In the genomic region with DNA sequence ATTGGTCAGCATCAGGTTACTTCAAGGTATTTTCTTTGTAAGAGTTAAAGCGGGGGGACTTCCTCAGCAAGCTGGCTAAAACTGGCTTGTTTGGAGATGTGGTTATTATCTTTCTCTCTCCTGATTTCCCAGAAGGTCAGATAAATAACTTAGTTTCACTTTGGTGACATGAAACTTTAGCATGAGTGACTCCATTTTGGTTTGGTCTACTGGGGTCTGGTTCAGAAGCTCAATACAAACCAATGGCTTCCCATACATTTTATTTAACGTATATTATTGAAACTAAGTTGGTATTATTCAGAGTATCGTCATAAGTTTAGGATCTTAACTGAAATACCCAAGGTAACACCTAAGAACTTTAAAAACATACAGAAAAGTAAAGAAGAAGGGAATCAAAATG, we compare ENCODE assay signal across 34 cellular contexts.
"Had no signal": no experiment of that assay in that cellular context is flagged by ENCODE, and none has a peak within 500 bp of the region (broad histone marks: within the 10 kb centered on the region; RNA-seq: fewer than 3 reads in every experiment).

No MANE protein-coding gene starts in this region.

- H3K36me3 ChIP-seq: adrenal gland, ascending aorta, breast epithelium, cardiac muscle cell, WERI-Rb-1 had no signal

- H3K4me1 ChIP-seq: adrenal gland, ascending aorta, breast epithelium had no signal

- H3K27me3 Mint-ChIP-seq: activated naive CD4-positive, alpha-beta T cell treated with anti-CD3 and anti-CD28 coated beads, Interleukin-2, amount 50 U/mL, for 24 hours; activated T-helper 17 cell treated with anti-CD3 and anti-CD28 coated beads, Interleukin-2, amount 50 U/mL, for 72 hours; central memory CD8-positive, alpha-beta T cell; dendritic cell treated with granulocyte-macrophage colony-stimulating factor and Interleukin-4, amounts not matched to agents 40 ng/mL and 50 ng/mL, for 4 days had no signal

- H3K27ac ChIP-seq: adrenal gland, ascending aorta, breast epithelium, cardiac muscle cell, coronary artery, dorsolateral prefrontal cortex, WERI-Rb-1 had no signal

- H3K4me3 ChIP-seq: adrenal gland, ascending aorta, breast epithelium, cardiac muscle cell, coronary artery, dorsolateral prefrontal cortex had no signal

- DNase-seq: activated B cell treated with CpG ODN at 0.5 μM for 24 hours; activated CD4-positive, alpha-beta T cell treated with anti-CD3 and anti-CD28 coated beads for 48 hours; activated CD4-positive, alpha-beta T cell treated with anti-CD3 and anti-CD28 coated beads, Interleukin-2, amount 50 U/mL, for 1 hour; activated CD4-positive, alpha-beta T cell treated with anti-CD3 and anti-CD28 coated beads, Interleukin-2, amount 50 U/mL, for 48 hours; activated CD8-positive, alpha-beta memory T cell treated with anti-CD3 and anti-CD28 coated beads for 24 hours; activated CD8-positive, alpha-beta T cell treated with anti-CD3 and anti-CD28 coated beads for 36 hours; activated effector memory CD4-positive, alpha-beta T cell treated with Interleukin-2 at 50 U/mL for 16 hours; activated gamma-delta T cell treated with Interleukin-2 at 50 U/mL for 16 hours; activated naive CD4-positive, alpha-beta T cell treated with Interleukin-2 at 50 U/mL for 16 hours; activated naive CD8-positive, alpha-beta T cell treated with anti-CD3 and anti-CD28 coated beads for 36 hours; activated naive CD8-positive, alpha-beta T cell treated with anti-CD3 and anti-CD28 coated beads, Interleukin-2, amount 50 U/mL, for 24 hours; activated T-cell treated with anti-CD3 and anti-CD28 coated beads, Interleukin-2, amount 50 U/mL, for 4 hours; adrenal gland; amygdala; dorsolateral prefrontal cortex; effector memory CD4-positive, alpha-beta T cell; endodermal cell; foreskin fibroblast; T-cell; T1000; WERI-Rb-1 had no signal

- H3K4me3 Mint-ChIP-seq: activated B cell treated with CpG ODN at 0.5 μM for 24 hours; activated CD8-positive, alpha-beta T cell treated with anti-CD3 and anti-CD28 coated beads for 36 hours; activated naive CD4-positive, alpha-beta T cell treated with anti-CD3 and anti-CD28 coated beads, Interleukin-2, amount 50 U/mL, for 24 hours; activated naive CD8-positive, alpha-beta T cell treated with anti-CD3 and anti-CD28 coated beads for 36 hours; activated naive CD8-positive, alpha-beta T cell treated with anti-CD3 and anti-CD28 coated beads, Interleukin-2, amount 50 U/mL, for 24 hours; activated T-cell treated with anti-CD3 and anti-CD28 coated beads, Interleukin-2, amount 50 U/mL, for 4 hours; activated T-helper 17 cell treated with anti-CD3 and anti-CD28 coated beads, Interleukin-2, amount 50 U/mL, for 72 hours; brain; central memory CD8-positive, alpha-beta T cell; dendritic cell treated with granulocyte-macrophage colony-stimulating factor and Interleukin-4, amounts not matched to agents 40 ng/mL and 50 ng/mL, for 4 days; endodermal cell; T-cell; T-helper 1 cell treated with Interleukin-12 subunit alpha and Interleukin-12 subunit beta and Interleukin-4 antibody, amounts not matched to agents 30 μg/mL and 1 μg/mL, for 36 hours; T-helper 2 cell treated with Interferon-gamma antibody and Interleukin-4, amounts not matched to agents 5 μg/mL and 100 μg/mL, for 36 hours had no signal

- H3K27ac Mint-ChIP-seq: activated B cell treated with CpG ODN at 0.5 μM for 24 hours; activated CD8-positive, alpha-beta T cell treated with anti-CD3 and anti-CD28 coated beads for 36 hours; activated naive CD4-positive, alpha-beta T cell treated with anti-CD3 and anti-CD28 coated beads, Interleukin-2, amount 50 U/mL, for 24 hours; activated naive CD8-positive, alpha-beta T cell treated with anti-CD3 and anti-CD28 coated beads for 36 hours; activated naive CD8-positive, alpha-beta T cell treated with anti-CD3 and anti-CD28 coated beads, Interleukin-2, amount 50 U/mL, for 24 hours; activated T-helper 17 cell treated with anti-CD3 and anti-CD28 coated beads, Interleukin-2, amount 50 U/mL, for 72 hours; brain; dendritic cell treated with granulocyte-macrophage colony-stimulating factor and Interleukin-4, amounts not matched to agents 40 ng/mL and 50 ng/mL, for 4 days; endodermal cell; T-cell; T-helper 1 cell treated with Interleukin-12 subunit alpha and Interleukin-12 subunit beta and Interleukin-4 antibody, amounts not matched to agents 30 μg/mL and 1 μg/mL, for 36 hours; T-helper 2 cell treated with Interferon-gamma antibody and Interleukin-4, amounts not matched to agents 5 μg/mL and 100 μg/mL, for 36 hours had no signal

- H3K4me1 Mint-ChIP-seq: activated B cell treated with CpG ODN at 0.5 μM for 24 hours; activated naive CD4-positive, alpha-beta T cell treated with anti-CD3 and anti-CD28 coated beads, Interleukin-2, amount 50 U/mL, for 24 hours; brain; endodermal cell; T-cell had no signal

- H3K9me3 Mint-ChIP-seq: activated B cell treated with CpG ODN at 0.5 μM for 24 hours; activated CD8-positive, alpha-beta T cell treated with anti-CD3 and anti-CD28 coated beads for 36 hours; activated naive CD4-positive, alpha-beta T cell treated with anti-CD3 and anti-CD28 coated beads, Interleukin-2, amount 50 U/mL, for 24 hours; activated naive CD8-positive, alpha-beta T cell treated with anti-CD3 and anti-CD28 coated beads for 36 hours; activated naive CD8-positive, alpha-beta T cell treated with anti-CD3 and anti-CD28 coated beads, Interleukin-2, amount 50 U/mL, for 24 hours; activated T-cell treated with anti-CD3 and anti-CD28 coated beads, Interleukin-2, amount 50 U/mL, for 4 hours; activated T-helper 17 cell treated with anti-CD3 and anti-CD28 coated beads, Interleukin-2, amount 50 U/mL, for 72 hours; brain; central memory CD8-positive, alpha-beta T cell; dendritic cell treated with granulocyte-macrophage colony-stimulating factor and Interleukin-4, amounts not matched to agents 40 ng/mL and 50 ng/mL, for 4 days; T-cell; T-helper 1 cell treated with Interleukin-12 subunit alpha and Interleukin-12 subunit beta and Interleukin-4 antibody, amounts not matched to agents 30 μg/mL and 1 μg/mL, for 36 hours; T-helper 2 cell treated with Interferon-gamma antibody and Interleukin-4, amounts not matched to agents 5 μg/mL and 100 μg/mL, for 36 hours had no signal

- ATAC-seq: activated CD4-positive, CD25-positive, alpha-beta regulatory T cell treated with anti-CD3 and anti-CD28 coated beads, Interleukin-2, amount 50 U/mL, for 24 hours; activated CD8-positive, alpha-beta T cell treated with anti-CD3 and anti-CD28 coated beads for 36 hours; activated naive CD8-positive, alpha-beta T cell treated with anti-CD3 and anti-CD28 coated beads, Interleukin-2, amount 50 U/mL, for 24 hours; activated T-cell treated with anti-CD3 and anti-CD28 coated beads, Interleukin-2, amount 50 U/mL, for 4 hours; activated T-helper 17 cell treated with anti-CD3 and anti-CD28 coated beads, Interleukin-2, amount 50 U/mL, for 72 hours; esophagus mucosa; T-cell had no signal

- H3K9me3 ChIP-seq: adrenal gland, ascending aorta, breast epithelium had no signal

- H3K27me3 ChIP-seq: adrenal gland, ascending aorta, breast epithelium, cardiac muscle cell, dorsolateral prefrontal cortex had no signal

- H3K36me3 Mint-ChIP-seq: activated naive CD4-positive, alpha-beta T cell treated with anti-CD3 and anti-CD28 coated beads, Interleukin-2, amount 50 U/mL, for 24 hours; activated naive CD8-positive, alpha-beta T cell treated with anti-CD3 and anti-CD28 coated beads for 36 hours; brain; T-cell had no signal
